ENCODE assay signal across 10 cellular contexts in the genomic region with DNA sequence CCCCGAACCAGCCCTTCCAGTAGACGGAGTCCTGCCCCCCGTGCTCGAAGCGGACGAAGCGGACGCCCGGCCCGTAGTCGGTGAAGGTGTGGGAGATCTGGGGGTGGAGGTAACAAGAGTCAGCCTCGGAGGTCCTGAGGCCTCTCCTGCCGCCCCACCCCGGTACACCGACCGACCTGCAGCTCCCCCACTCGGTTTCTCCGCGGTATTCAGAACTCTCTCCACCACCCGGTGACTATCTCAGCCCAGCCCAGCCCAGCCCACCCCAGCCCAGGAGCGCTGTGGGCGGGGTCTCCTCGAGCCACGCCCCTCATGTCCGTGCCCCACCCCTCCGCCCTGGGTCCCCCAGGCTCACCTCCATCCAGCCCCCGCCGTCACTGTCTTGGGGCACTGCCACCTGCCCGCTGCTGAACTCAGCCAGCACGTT. TPM values are rescaled to one million over a fixed set of nuclear protein-coding genes. Genes with fewer than 3 reads are reported as not detected.
A peak's percentile ranks its signal among the peaks of the same experiment; 100 is the strongest.
DNase-seq lines count a peak whose midpoint lies in the region; ATAC-seq and TF ChIP-seq lines count a peak whose summit lies in the region.
"Had no signal": no experiment of that assay in that cellular context is flagged by ENCODE, and none has a peak within 500 bp of the region (broad histone marks: within the 10 kb centered on the region; RNA-seq: fewer than 3 reads in every experiment).

No MANE protein-coding gene starts in this region.

- H3K9me3 Mint-ChIP-seq in activated CD4-positive, alpha-beta T cell treated with anti-CD3 and anti-CD28 coated beads for 36 hours (ENCODE audit: low read depth), result no peaks in the 10 kb centered on the region

- peak; percentile 32 for ATAC-seq in activated CD4-positive, alpha-beta T cell treated with anti-CD3 and anti-CD28 coated beads for 36 hours
- ATAC-seq in left lung (peak; percentile 54), HG03025 (IDR thresholded peaks at IDR 0.05; ENCODE audit: low FRiP score, unreplicated experiment) (no peak)

- H3K4me1 Mint-ChIP-seq in activated CD4-positive, alpha-beta T cell treated with anti-CD3 and anti-CD28 coated beads for 36 hours, result peaks cover 17% of the 10 kb centered on the region

- H3K27me3 Mint-ChIP-seq in activated CD4-positive, alpha-beta T cell treated with anti-CD3 and anti-CD28 coated beads for 36 hours, result no peaks in the 10 kb centered on the region

- H3K9me3 ChIP-seq in left lung, result no peaks in the 10 kb centered on the region
- H3K9me3 ChIP-seq in thyroid gland, result no peaks in the 10 kb centered on the region

- peak; percentile 68 for DNase-seq in activated CD4-positive, alpha-beta T cell treated with anti-CD3 and anti-CD28 coated beads for 36 hours
- no peak for DNase-seq in activated CD4-positive, alpha-beta T cell treated with anti-CD3 and anti-CD28 coated beads, Interleukin-2, amount 50 U/mL, for 4 hours
- DNase-seq in left lung (peak in 1 of 2 donors; percentile 81), thyroid gland (peak; percentile 22 to 31), NCI-H1417 treated with DMSO at 0.1 percent for 48 hours (lab: John Stamatoyannopoulos, UW) (no peak), NCI-H2171 treated with DMSO at 0.1 percent for 48 hours (lab: John Stamatoyannopoulos, UW) (no peak)
- DNase-seq: NCI-H1048 had no signal

- H3K27ac Mint-ChIP-seq in activated CD4-positive, alpha-beta T cell treated with anti-CD3 and anti-CD28 coated beads for 36 hours, result no peak overlapping the region

- no peak for TF ChIP-seq POLR2A in thyroid gland (IDR thresholded peaks at IDR 0.05)

- H3K27me3 ChIP-seq in left lung (peaks cover 11 to 43% of the 10 kb centered on the region in 2 donors), thyroid gland (no peaks in the 10 kb centered on the region)

- H3K36me3 Mint-ChIP-seq in activated CD4-positive, alpha-beta T cell treated with anti-CD3 and anti-CD28 coated beads for 36 hours (ENCODE audit: low read depth), result no peaks in the 10 kb centered on the region

- H3K27ac ChIP-seq in angular gyrus (ENCODE audit: low read depth, low read length) (peak overlapping the region; percentile 98), left lung (no peak overlapping the region), thyroid gland (no peak overlapping the region)

- H3K36me3 ChIP-seq in left lung (no peaks in the 10 kb centered on the region), thyroid gland (no peaks in the 10 kb centered on the region)

- no peak overlapping the region for H3K4me3 Mint-ChIP-seq in activated CD4-positive, alpha-beta T cell treated with anti-CD3 and anti-CD28 coated beads for 36 hours

- CTCF ChIA-PET in activated CD4-positive, alpha-beta T cell treated with anti-CD3 and anti-CD28 coated beads for 36 hours (lab: Charles Lee), result interaction anchor here (0.6 to 3.5 kb wide), 6 partner anchors 15 to 382 kb away, joined by 3 to 26 read pairs (median 6); a partner anchor contains a TSS

- no peak for TF ChIP-seq CTCF in left lung (IDR thresholded peaks at IDR 0.05)
- no peak for TF ChIP-seq CTCF in thyroid gland (IDR thresholded peaks at IDR 0.05)

- WGBS in thyroid gland, 2 donors, result 0 to 30% methylated on average over 2 of the region's 30 CpGs

- POLR2A ChIA-PET in activated CD4-positive, alpha-beta T cell treated with anti-CD3 and anti-CD28 coated beads for 36 hours (lab: Charles Lee), result no interaction called here

- H3K4me3 ChIP-seq in left lung (no peak overlapping the region), thyroid gland (replicated peaks in 1 of 3) (no peak overlapping the region)

- intact Hi-C loops in activated CD4-positive, alpha-beta T cell treated with anti-CD3 and anti-CD28 coated beads for 36 hours (cut with DNase I, micrococcal nuclease), result no loop called here
- intact Hi-C loops in left lung (cut with DNase I) (loop anchor here in 1 of 2 donors (10.0 kb wide), 1 partner anchor 614 kb away; no protein-coding TSS in a partner anchor), thyroid gland (cut with DNase I) (loop anchor here (5.0 to 10.0 kb wide), 2 partner anchors 74 to 404 kb away; no protein-coding TSS in a partner anchor)

- peaks cover 0 to 28% of the 10 kb centered on the region in 2 donors for H3K4me1 ChIP-seq in left lung
- peaks cover 8 to 23% of the 10 kb centered on the region in 2 donors for H3K4me1 ChIP-seq in thyroid gland

RNA-seq across cellular contexts. Expression of a gene that starts 5.5 kb away (rescaled TPM):
- total RNA-seq in activated CD4-positive, alpha-beta T cell treated with anti-CD3 and anti-CD28 coated beads for 36 hours, result 1 to 10 TPM; 1.6 to 2.1 TPM
- total RNA-seq in left lung (10 to 100 TPM in 1 of 2 donors, 1 to 10 TPM in 1; 8.0 to 12.7 TPM), thyroid gland (1 to 10 TPM; 4.3 to 9.9 (median 6.7) TPM)

RNA-seq across cellular contexts. Expression of a gene that starts 5.9 kb away (rescaled TPM):
- 10 to 100 TPM; 20.2 to 21.8 TPM for total RNA-seq in activated CD4-positive, alpha-beta T cell treated with anti-CD3 and anti-CD28 coated beads for 36 hours
- total RNA-seq in left lung, result 10 to 100 TPM; 13.8 to 21.1 TPM
- 10 to 100 TPM; 33.1 to 40.9 (median 34.4) TPM for total RNA-seq in thyroid gland

RNA-seq across cellular contexts. Expression of a gene that starts 15.3 kb away (rescaled TPM):
- total RNA-seq in activated CD4-positive, alpha-beta T cell treated with anti-CD3 and anti-CD28 coated beads for 36 hours, result 10 to 100 TPM in 1 of 2 experiments, 1 to 10 TPM in 1; 10.0 to 12.0 TPM
- total RNA-seq in left lung (10 to 100 TPM; 13.4 to 15.2 TPM), thyroid gland (10 to 100 TPM in 2 of 4 donors, 1 to 10 TPM in 2; 8.1 to 10.9 (median 10.3) TPM)

RNA-seq across cellular contexts. Expression of a gene that starts 32.2 kb away (rescaled TPM):
- 10 to 100 TPM; 70.4 to 71.5 TPM for total RNA-seq in activated CD4-positive, alpha-beta T cell treated with anti-CD3 and anti-CD28 coated beads for 36 hours
- 10 to 100 TPM; 25.7 to 28.0 TPM for total RNA-seq in left lung
- total RNA-seq in thyroid gland, result 10 to 100 TPM; 12.0 to 43.9 (median 21.5) TPM

RNA-seq across cellular contexts. Expression of a gene that starts 42.8 kb away (rescaled TPM):
- total RNA-seq in activated CD4-positive, alpha-beta T cell treated with anti-CD3 and anti-CD28 coated beads for 36 hours, result under 1 TPM; 0.02 to 0.04 TPM
- total RNA-seq in left lung (under 1 TPM; 0.10 to 0.61 TPM), thyroid gland (not detected)
- total RNA-seq: skeletal muscle tissue had no signal

Comparison
In these comparisons a context has a peak if more than half of its experiments do, and no peak if none do; other contexts are left out.
1. DNase-seq: peak in activated CD4-positive, alpha-beta T cell treated with anti-CD3 and anti-CD28 coated beads for 36 hours (single experiment) and thyroid gland (2 of 2); none in activated CD4-positive, alpha-beta T cell treated with anti-CD3 and anti-CD28 coated beads, Interleukin-2, amount 50 U/mL, for 4 hours (0 of 2), NCI-H1417 treated with DMSO at 0.1 percent for 48 hours (single experiment) and NCI-H2171 treated with DMSO at 0.1 percent for 48 hours (single experiment).